ENCODE assay signal across 8 cellular contexts in the genomic region with DNA sequence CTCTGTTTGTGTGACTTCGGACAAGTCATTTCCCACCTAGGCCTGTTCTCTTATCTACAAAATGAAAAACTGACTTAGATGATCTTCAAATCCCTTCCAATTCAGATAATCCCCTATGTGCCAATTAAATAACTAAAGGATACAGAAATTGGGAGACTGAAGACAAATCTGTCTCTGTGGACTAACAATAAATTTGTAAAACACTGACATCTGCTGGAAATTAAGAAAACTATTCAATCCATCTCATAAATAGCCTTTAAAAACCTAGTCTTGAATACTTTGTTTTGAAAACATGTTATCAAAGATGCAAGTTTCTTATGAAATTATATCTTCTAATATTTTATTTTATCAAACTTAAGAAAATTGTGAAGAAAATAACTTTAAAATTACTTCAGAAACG. TPM values are rescaled to one million over a fixed set of nuclear protein-coding genes. Genes with fewer than 3 reads are reported as not detected.
A peak's percentile ranks its signal among the peaks of the same experiment; 100 is the strongest.
DNase-seq lines count a peak whose midpoint lies in the region; ATAC-seq and TF ChIP-seq lines count a peak whose summit lies in the region.
"Had no signal": no experiment of that assay in that cellular context is flagged by ENCODE, and none has a peak within 500 bp of the region (broad histone marks: within the 10 kb centered on the region; RNA-seq: fewer than 3 reads in every experiment).

No MANE protein-coding gene starts in this region.

- H3K4me1 ChIP-seq in adipocyte (ENCODE audit: control insufficient read depth, insufficient read depth, low read length) (no peaks in the 10 kb centered on the region), sigmoid colon (no peaks in the 10 kb centered on the region)

- ATAC-seq in left lobe of liver: no peak

- H2AFZ ChIP-seq in neural cell (ENCODE audit: low read depth, low read length): no peak overlapping the region

- 90 to 93% methylated on average over 2 of the region's 2 CpGs for WGBS in sigmoid colon, 2 donors

- no peak for TF ChIP-seq POLR2A in sigmoid colon (IDR thresholded peaks at IDR 0.05)

- no peaks in the 10 kb centered on the region for H3F3A ChIP-seq in neural cell (ENCODE audit: insufficient read depth, low read length, poor library complexity, severe bottlenecking)

- TF ChIP-seq RAD21 in neural cell (conservative IDR thresholded peaks at IDR 0.05): peak; percentile 65

- DNase-seq in EH (ENCODE audit: low read depth) (peak; percentile 24), adipocyte (ENCODE audit: low read depth) (peak; percentile 41), UCSD-AML1 (lab: John Stamatoyannopoulos, UW; ENCODE audit: unreplicated experiment) (no peak), sigmoid colon (no peak), left lobe of liver (ENCODE audit: low spot score) (no peak)
- DNase-seq: stimulated activated CD8-positive, alpha-beta memory T cell treated with anti-CD3 and anti-CD28 coated beads, Interleukin-4, amount 100 ng/mL, for 48 hours had no signal

- no peak overlapping the region for H3K4me2 ChIP-seq in neural cell (ENCODE audit: low read length)

- no peaks in the 10 kb centered on the region for H3K9me2 ChIP-seq in neural cell (ENCODE audit: insufficient read depth, low read length)

- H3K4me3 ChIP-seq in adipocyte (ENCODE audit: low read length): no peak overlapping the region
- no peak overlapping the region for H3K4me3 ChIP-seq in neural cell (ENCODE audit: low read length)
- no peak overlapping the region for H3K4me3 ChIP-seq in sigmoid colon

- H3K9ac ChIP-seq in adipocyte (ENCODE audit: low read length) (no peak overlapping the region), neural cell (ENCODE audit: low read length) (no peak overlapping the region)

- TF ChIP-seq EP300 in neural cell (conservative IDR thresholded peaks at IDR 0.05; ENCODE audit: poor library complexity, severe bottlenecking): no peak
- TF ChIP-seq EP300 in sigmoid colon (IDR thresholded peaks at IDR 0.05): no peak

- H3K36me3 ChIP-seq in adipocyte (ENCODE audit: control insufficient read depth, insufficient read depth, low read length, severe bottlenecking) (peaks cover 14% of the 10 kb centered on the region), neural cell (ENCODE audit: insufficient read depth, low read length) (no peaks in the 10 kb centered on the region), sigmoid colon (no peaks in the 10 kb centered on the region)

- no peaks in the 10 kb centered on the region for H4K20me1 ChIP-seq in neural cell (ENCODE audit: insufficient read depth)

- TF ChIP-seq CTCF in LNCAP (IDR thresholded peaks at IDR 0.05) (peak; percentile 48), neural cell (IDR thresholded peaks at IDR 0.05; ENCODE audit: poor library complexity, severe bottlenecking) (peak; percentile 62), sigmoid colon (IDR thresholded peaks at IDR 0.05) (no peak)

- H3K27me3 ChIP-seq in adipocyte (replicated peaks; ENCODE audit: control insufficient read depth, insufficient read depth, low read length) (no peaks in the 10 kb centered on the region), neural cell (ENCODE audit: insufficient read depth, low read depth, low read length) (no peaks in the 10 kb centered on the region), sigmoid colon (no peaks in the 10 kb centered on the region)

- no peaks in the 10 kb centered on the region for H3K9me3 ChIP-seq in adipocyte (ENCODE audit: control insufficient read depth, low read length)
- no peaks in the 10 kb centered on the region for H3K9me3 ChIP-seq in neural cell (ENCODE audit: low read length)
- H3K9me3 ChIP-seq in sigmoid colon: no peaks in the 10 kb centered on the region

- intact Hi-C loops in sigmoid colon (cut with DNase I): no loop called here

- H3K79me2 ChIP-seq in neural cell (replicated peaks; ENCODE audit: insufficient read depth, low read length): no peaks in the 10 kb centered on the region

- H3K27ac ChIP-seq in neural cell (ENCODE audit: low read length) (no peak overlapping the region), sigmoid colon (no peak overlapping the region)

TF ChIP-seq in neural cell, 6 proteins besides CTCF, POLR2A, EP300 and RAD21:
- TF ChIP-seq SMC3 (conservative IDR thresholded peaks at IDR 0.05; ENCODE audit: poor library complexity) (peak; percentile 68), POLR2AphosphoS5 (IDR thresholded peaks at IDR 0.05) (no peak), EZH2 (IDR thresholded peaks at IDR 0.05; ENCODE audit: borderline replicate concordance, insufficient read depth, low read length, poor library complexity, severe bottlenecking) (no peak), TAF1 (IDR thresholded peaks at IDR 0.05; ENCODE audit: low read depth) (no peak), MXI1 (conservative IDR thresholded peaks at IDR 0.05; ENCODE audit: poor library complexity, severe bottlenecking) (no peak)

RNA-seq across cellular contexts. Expression of a gene that starts 38.3 kb away (rescaled TPM):
- polyA plus RNA-seq in neural cell (9.0 and 12.8 TPM in 2 replicates), sigmoid colon (10 to 100 TPM; 37.0 to 59.9 (median 46.2) TPM)
- polyA minus RNA-seq in neural cell: 9.5 and 11.0 TPM in 2 replicates
- total RNA-seq in sigmoid colon (10 to 100 TPM in 2 of 4 donors, 1 to 10 TPM in 2; 6.9 to 31.0 (median 9.5) TPM), left lobe of liver (164 TPM)

Comparison
In these comparisons a context has a peak if more than half of its experiments do, and no peak if none do; other contexts are left out.
1. DNase-seq: peak in EH (single experiment) and adipocyte (single experiment); none in UCSD-AML1 (single experiment), sigmoid colon (single experiment) and left lobe of liver (single experiment).
2. CTCF ChIP-seq: peak in LNCAP (single experiment) and neural cell (single experiment); none in sigmoid colon (0 of 4).